Comparison of ENCODE assay signal across 23 cellular contexts in the genomic region with DNA sequence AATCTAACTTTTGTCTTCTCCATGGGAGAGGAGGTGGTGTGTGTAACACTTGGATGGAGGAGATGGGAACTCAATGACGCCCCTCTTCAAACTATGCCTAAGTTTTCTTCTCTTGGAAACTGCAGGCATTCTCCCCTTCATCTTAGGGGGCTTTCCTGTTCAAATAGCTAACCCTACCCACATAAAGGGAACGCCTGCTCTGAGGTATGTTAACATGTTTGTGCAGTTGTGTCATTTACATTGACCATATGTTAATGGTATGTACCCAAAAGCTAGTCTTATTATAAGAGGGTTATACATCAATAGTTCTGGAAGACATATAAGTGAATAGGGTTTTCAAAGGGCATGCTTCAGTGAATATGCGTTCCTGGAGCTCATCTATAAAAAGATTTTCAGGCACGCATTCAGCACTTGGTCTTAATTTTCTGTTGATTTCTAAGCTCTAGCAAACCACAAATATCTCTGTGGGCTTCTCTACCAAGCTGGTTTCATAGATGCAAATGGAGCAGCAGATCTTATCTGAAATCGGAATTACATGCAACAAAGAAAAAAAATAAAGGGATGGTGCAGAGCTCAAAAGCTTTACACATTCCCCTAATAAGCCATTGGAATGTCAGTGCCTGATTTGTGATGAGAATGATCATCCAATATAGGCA.
"Had no signal": no experiment of that assay in that cellular context is flagged by ENCODE, and none has a peak within 500 bp of the region (broad histone marks: within the 10 kb centered on the region; RNA-seq: fewer than 3 reads in every experiment).

No MANE protein-coding gene starts in this region.

- H3K27me3 Mint-ChIP-seq: IgD-negative memory B cell, T-helper 17 cell had no signal

- H3K4me3 Mint-ChIP-seq: IgD-negative memory B cell, T-helper 17 cell had no signal

- DNase-seq: Karpas-422; KBM-7; MM.1S; NCI-H1092 treated with DMSO at 0.1 percent for 48 hours; NCI-H1436; NCI-H187; NCI-H2029; NCI-H2171 treated with DMSO at 0.1 percent for 48 hours; NCI-H345; NCI-H446 treated with DMSO at 0.1 percent for 48 hours; NCI-H510A treated with DMSO at 0.1 percent for 48 hours; NCI-H69; NCI-H774; NK-92 treated with Interleukin-12 subunit alpha and Interleukin-12 subunit beta, amount 100 ng/mL, for 24 hours; PC-3; SHP77; SK-N-SH; SW 1271; T-helper 1 cell; T-helper 17 cell had no signal

- H3K4me1 Mint-ChIP-seq: IgD-negative memory B cell, T-helper 17 cell had no signal

- H3K9me3 ChIP-seq: SK-N-SH had no signal

- H3K27ac Mint-ChIP-seq: IgD-negative memory B cell, T-helper 17 cell had no signal

- H3K4me2 ChIP-seq: SK-N-SH had no signal

- H3K27ac ChIP-seq: HL-60, RWPE1 had no signal

- H3K9ac ChIP-seq: SK-N-SH had no signal
